15 cellular contexts compared by ENCODE assay signal in genomic region chr21:37228003-37228400, GRCh38. TPM values are rescaled to one million over a fixed set of nuclear protein-coding genes. Genes with fewer than 3 reads are reported as not detected.
DNase-seq lines count a peak whose midpoint lies in the region; ATAC-seq and TF ChIP-seq lines count a peak whose summit lies in the region.
"Had no signal": no experiment of that assay in that cellular context is flagged by ENCODE, and none has a peak within 500 bp of the region (broad histone marks: within the 10 kb centered on the region; RNA-seq: fewer than 3 reads in every experiment).

No MANE protein-coding gene starts in this region.

- H3K4me1 ChIP-seq in esophagus muscularis mucosa (no peaks in the 10 kb centered on the region), ovary (ENCODE audit: insufficient read depth) (no peaks in the 10 kb centered on the region)

- TF ChIP-seq EP300 in esophagus muscularis mucosa (IDR thresholded peaks at IDR 0.05) = no peak
- no peak for TF ChIP-seq EP300 in ovary (IDR thresholded peaks at IDR 0.05)

- 98% methylated on average over 14 of the region's 16 CpGs for WGBS in esophagus muscularis mucosa
- WGBS in ovary, 3 donors = 93 to 98% (median 96%) methylated on average over 16 of the region's 16 CpGs

- CTCF ChIA-PET in activated naive CD4-positive, alpha-beta T cell treated with anti-CD3 and anti-CD28 coated beads for 36 hours (lab: Charles Lee) = interaction anchor here (0.6 kb wide), 1 partner anchor 899 kb away, joined by 3 read pairs; no protein-coding TSS in a partner anchor
- CTCF ChIA-PET in activated CD8-positive, alpha-beta T cell treated with anti-CD3 and anti-CD28 coated beads for 36 hours (lab: Charles Lee) = no interaction called here

- no peak for TF ChIP-seq CTCF in activated CD8-positive, alpha-beta T cell treated with anti-CD3 and anti-CD28 coated beads for 36 hours (IDR thresholded peaks at IDR 0.05)
- TF ChIP-seq CTCF in esophagus muscularis mucosa (IDR thresholded peaks at IDR 0.05) (no peak), nephron progenitor cell (IDR thresholded peaks at IDR 0.05) (no peak), ovary (IDR thresholded peaks at IDR 0.05) (no peak)

- no peaks in the 10 kb centered on the region for H3K9me3 Mint-ChIP-seq in activated naive CD4-positive, alpha-beta T cell treated with anti-CD3 and anti-CD28 coated beads, Interleukin-2, amount 50 U/mL, for 24 hours
- no peaks in the 10 kb centered on the region for H3K9me3 Mint-ChIP-seq in activated naive CD4-positive, alpha-beta T cell treated with anti-CD3 and anti-CD28 coated beads for 36 hours
- H3K9me3 Mint-ChIP-seq in activated CD8-positive, alpha-beta T cell treated with anti-CD3 and anti-CD28 coated beads for 36 hours = no peaks in the 10 kb centered on the region
- peaks cover 3% of the 10 kb centered on the region for H3K9me3 Mint-ChIP-seq in nephron progenitor cell

- H3K36me3 Mint-ChIP-seq in activated naive CD4-positive, alpha-beta T cell treated with anti-CD3 and anti-CD28 coated beads, Interleukin-2, amount 50 U/mL, for 24 hours = peaks cover 8% of the 10 kb centered on the region
- peaks cover 51% of the 10 kb centered on the region for H3K36me3 Mint-ChIP-seq in activated naive CD4-positive, alpha-beta T cell treated with anti-CD3 and anti-CD28 coated beads for 36 hours (ENCODE audit: low read depth)
- peaks cover 74% of the 10 kb centered on the region for H3K36me3 Mint-ChIP-seq in activated CD8-positive, alpha-beta T cell treated with anti-CD3 and anti-CD28 coated beads for 36 hours (ENCODE audit: low read depth)
- peaks cover 84% of the 10 kb centered on the region for H3K36me3 Mint-ChIP-seq in nephron progenitor cell (ENCODE audit: low read depth)

- no peaks in the 10 kb centered on the region for H3K9me3 ChIP-seq in esophagus muscularis mucosa
- H3K9me3 ChIP-seq in ovary = no peaks in the 10 kb centered on the region
- H3K9me3 ChIP-seq: BLaER1 treated with 17β-estradiol and CSF1 and Interleukin-3, amounts not matched to agents 10 nM and 100 nM had no signal

- ATAC-seq in activated CD8-positive, alpha-beta T cell treated with anti-CD3 and anti-CD28 coated beads for 36 hours = no peak
- ATAC-seq in HG03196 (IDR thresholded peaks at IDR 0.05; ENCODE audit: unreplicated experiment) = no peak

- H3K27ac Mint-ChIP-seq in activated naive CD4-positive, alpha-beta T cell treated with anti-CD3 and anti-CD28 coated beads, Interleukin-2, amount 50 U/mL, for 24 hours = peak overlapping the region; percentile 81
- H3K27ac Mint-ChIP-seq in activated naive CD4-positive, alpha-beta T cell treated with anti-CD3 and anti-CD28 coated beads for 36 hours = no peak overlapping the region
- H3K27ac Mint-ChIP-seq in activated CD8-positive, alpha-beta T cell treated with anti-CD3 and anti-CD28 coated beads for 36 hours = peak overlapping the region; percentile 32
- peak overlapping the region; percentile 89 for H3K27ac Mint-ChIP-seq in nephron progenitor cell

- H3K36me3 ChIP-seq in esophagus muscularis mucosa = peaks cover 69 to 99% (median 96%) of the 10 kb centered on the region in 4 donors
- no peaks in the 10 kb centered on the region for H3K36me3 ChIP-seq in ovary

- intact Hi-C loops in activated naive CD4-positive, alpha-beta T cell treated with anti-CD3 and anti-CD28 coated beads for 36 hours (cut with micrococcal nuclease) = no loop called here
- intact Hi-C loops in activated CD8-positive, alpha-beta T cell treated with anti-CD3 and anti-CD28 coated beads for 36 hours (cut with micrococcal nuclease) = loop anchor here (5.0 kb wide), 1 partner anchor 34 kb away; no protein-coding TSS in a partner anchor
- intact Hi-C loops in esophagus muscularis mucosa (cut with DNase I) = no loop called here
- intact Hi-C loops in ovary (cut with DNase I) = no loop called here

- POLR2A ChIA-PET in activated CD8-positive, alpha-beta T cell treated with anti-CD3 and anti-CD28 coated beads for 36 hours (lab: Charles Lee) = interaction anchor here (0.6 to 1.1 kb wide), 2 partner anchors 15 to 223 kb away, joined by 3 read pairs; no protein-coding TSS in a partner anchor

- H3K27me3 ChIP-seq in esophagus muscularis mucosa = no peaks in the 10 kb centered on the region
- no peaks in the 10 kb centered on the region for H3K27me3 ChIP-seq in ovary
- H3K27me3 ChIP-seq: BLaER1 treated with 17β-estradiol and CSF1 and Interleukin-3, amounts not matched to agents 10 nM and 100 nM had no signal

- no peaks in the 10 kb centered on the region for H3K27me3 Mint-ChIP-seq in activated naive CD4-positive, alpha-beta T cell treated with anti-CD3 and anti-CD28 coated beads, Interleukin-2, amount 50 U/mL, for 24 hours
- no peaks in the 10 kb centered on the region for H3K27me3 Mint-ChIP-seq in activated naive CD4-positive, alpha-beta T cell treated with anti-CD3 and anti-CD28 coated beads for 36 hours (ENCODE audit: low read depth)
- H3K27me3 Mint-ChIP-seq in activated CD8-positive, alpha-beta T cell treated with anti-CD3 and anti-CD28 coated beads for 36 hours = no peaks in the 10 kb centered on the region
- peaks cover 2% of the 10 kb centered on the region for H3K27me3 Mint-ChIP-seq in nephron progenitor cell (ENCODE audit: low read depth, poor library complexity)

- H3K4me1 Mint-ChIP-seq in activated naive CD4-positive, alpha-beta T cell treated with anti-CD3 and anti-CD28 coated beads, Interleukin-2, amount 50 U/mL, for 24 hours = peaks cover 31% of the 10 kb centered on the region
- peaks cover 33% of the 10 kb centered on the region for H3K4me1 Mint-ChIP-seq in activated naive CD4-positive, alpha-beta T cell treated with anti-CD3 and anti-CD28 coated beads for 36 hours (ENCODE audit: low read depth)
- peaks cover 49% of the 10 kb centered on the region for H3K4me1 Mint-ChIP-seq in activated CD8-positive, alpha-beta T cell treated with anti-CD3 and anti-CD28 coated beads for 36 hours (ENCODE audit: low read depth)
- peaks cover 7% of the 10 kb centered on the region for H3K4me1 Mint-ChIP-seq in nephron progenitor cell

- no peak overlapping the region for H3K4me3 Mint-ChIP-seq in activated naive CD4-positive, alpha-beta T cell treated with anti-CD3 and anti-CD28 coated beads, Interleukin-2, amount 50 U/mL, for 24 hours
- H3K4me3 Mint-ChIP-seq in activated naive CD4-positive, alpha-beta T cell treated with anti-CD3 and anti-CD28 coated beads for 36 hours = no peak overlapping the region
- H3K4me3 Mint-ChIP-seq in activated CD8-positive, alpha-beta T cell treated with anti-CD3 and anti-CD28 coated beads for 36 hours = no peak overlapping the region
- no peak overlapping the region for H3K4me3 Mint-ChIP-seq in nephron progenitor cell

- no peak overlapping the region for H3K27ac ChIP-seq in esophagus muscularis mucosa (replicated peaks in 1 of 4)
- H3K27ac ChIP-seq in ovary = no peak overlapping the region
- H3K27ac ChIP-seq: BLaER1 treated with 17β-estradiol and CSF1 and Interleukin-3, amounts not matched to agents 10 nM and 100 nM; KMS-11 had no signal

- DNase-seq in activated naive CD4-positive, alpha-beta T cell treated with anti-CD3 and anti-CD28 coated beads for 36 hours = no peak
- no peak for DNase-seq in activated CD8-positive, alpha-beta T cell treated with anti-CD3 and anti-CD28 coated beads for 36 hours
- DNase-seq in esophagus muscularis mucosa (ENCODE audit: extremely low spot score) = peak; percentile 29
- no peak for DNase-seq in nephron progenitor cell
- DNase-seq in ovary = no peak
- DNase-seq: DMS79, NCI-H1417 treated with DMSO at 0.1 percent for 48 hours, NCI-H187 treated with DMSO at 0.1 percent for 48 hours, NCI-H2227 treated with DMSO at 0.1 percent for 48 hours, NCI-H510A treated with DMSO at 0.1 percent for 48 hours, SHP77 had no signal

- H3K4me3 ChIP-seq in esophagus muscularis mucosa (no peak overlapping the region), ovary (no peak overlapping the region)
- H3K4me3 ChIP-seq: BLaER1 treated with 17β-estradiol and CSF1 and Interleukin-3, amounts not matched to agents 10 nM and 100 nM had no signal

- TF ChIP-seq POLR2A in esophagus muscularis mucosa (IDR thresholded peaks at IDR 0.05; ENCODE audit: low read depth) = no peak
- TF ChIP-seq POLR2A in ovary (IDR thresholded peaks at IDR 0.05) = no peak

RNA-seq across cellular contexts. Expression of gene VPS26C, which starts 39.1 kb away (rescaled TPM):
- 10 to 100 TPM; 50.1 to 51.0 TPM for total RNA-seq in activated naive CD4-positive, alpha-beta T cell treated with anti-CD3 and anti-CD28 coated beads for 36 hours
- 10 to 100 TPM; 70.9 to 73.4 TPM for total RNA-seq in activated CD8-positive, alpha-beta T cell treated with anti-CD3 and anti-CD28 coated beads for 36 hours
- total RNA-seq in esophagus muscularis mucosa (10 to 100 TPM; 56.5 to 71.3 (median 59.7) TPM), ovary (10 to 100 TPM; 23.8 to 38.4 (median 33.9) TPM)
- polyA plus RNA-seq in ovary = 10 to 100 TPM; 16.3 to 47.7 TPM
